1 cellular context compared by ENCODE assay signal in the genomic region with DNA sequence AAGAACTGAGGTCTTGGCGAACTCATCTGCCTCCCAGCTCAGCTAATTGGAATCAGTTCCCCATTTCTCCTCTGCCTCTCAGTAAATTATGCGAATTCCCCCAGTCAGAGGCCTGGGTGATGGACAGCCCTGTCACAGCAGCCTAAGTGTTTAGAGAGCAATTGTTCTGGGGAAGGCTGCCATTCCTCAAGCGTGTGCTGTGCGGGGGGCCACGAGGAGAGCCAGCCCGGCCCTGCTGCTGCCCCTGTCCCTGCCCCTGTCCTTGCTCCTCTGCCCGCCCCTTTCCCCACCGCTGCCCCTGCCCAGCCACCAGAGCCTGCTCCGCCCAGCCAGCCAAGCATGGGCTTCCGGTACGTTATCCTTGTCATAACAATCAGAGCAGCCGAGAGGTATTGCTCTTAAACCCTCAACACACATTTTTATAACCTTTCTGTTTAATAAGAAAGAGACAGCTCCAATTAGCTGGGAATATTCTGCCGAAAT.
TF ChIP-seq lines count a peak whose summit lies in the region.

No MANE protein-coding gene starts in this region.

TF ChIP-seq in GM23338, 12 proteins besides CTCF, POLR2A, EP300 and RAD21:
- TF ChIP-seq, protein P1, sequence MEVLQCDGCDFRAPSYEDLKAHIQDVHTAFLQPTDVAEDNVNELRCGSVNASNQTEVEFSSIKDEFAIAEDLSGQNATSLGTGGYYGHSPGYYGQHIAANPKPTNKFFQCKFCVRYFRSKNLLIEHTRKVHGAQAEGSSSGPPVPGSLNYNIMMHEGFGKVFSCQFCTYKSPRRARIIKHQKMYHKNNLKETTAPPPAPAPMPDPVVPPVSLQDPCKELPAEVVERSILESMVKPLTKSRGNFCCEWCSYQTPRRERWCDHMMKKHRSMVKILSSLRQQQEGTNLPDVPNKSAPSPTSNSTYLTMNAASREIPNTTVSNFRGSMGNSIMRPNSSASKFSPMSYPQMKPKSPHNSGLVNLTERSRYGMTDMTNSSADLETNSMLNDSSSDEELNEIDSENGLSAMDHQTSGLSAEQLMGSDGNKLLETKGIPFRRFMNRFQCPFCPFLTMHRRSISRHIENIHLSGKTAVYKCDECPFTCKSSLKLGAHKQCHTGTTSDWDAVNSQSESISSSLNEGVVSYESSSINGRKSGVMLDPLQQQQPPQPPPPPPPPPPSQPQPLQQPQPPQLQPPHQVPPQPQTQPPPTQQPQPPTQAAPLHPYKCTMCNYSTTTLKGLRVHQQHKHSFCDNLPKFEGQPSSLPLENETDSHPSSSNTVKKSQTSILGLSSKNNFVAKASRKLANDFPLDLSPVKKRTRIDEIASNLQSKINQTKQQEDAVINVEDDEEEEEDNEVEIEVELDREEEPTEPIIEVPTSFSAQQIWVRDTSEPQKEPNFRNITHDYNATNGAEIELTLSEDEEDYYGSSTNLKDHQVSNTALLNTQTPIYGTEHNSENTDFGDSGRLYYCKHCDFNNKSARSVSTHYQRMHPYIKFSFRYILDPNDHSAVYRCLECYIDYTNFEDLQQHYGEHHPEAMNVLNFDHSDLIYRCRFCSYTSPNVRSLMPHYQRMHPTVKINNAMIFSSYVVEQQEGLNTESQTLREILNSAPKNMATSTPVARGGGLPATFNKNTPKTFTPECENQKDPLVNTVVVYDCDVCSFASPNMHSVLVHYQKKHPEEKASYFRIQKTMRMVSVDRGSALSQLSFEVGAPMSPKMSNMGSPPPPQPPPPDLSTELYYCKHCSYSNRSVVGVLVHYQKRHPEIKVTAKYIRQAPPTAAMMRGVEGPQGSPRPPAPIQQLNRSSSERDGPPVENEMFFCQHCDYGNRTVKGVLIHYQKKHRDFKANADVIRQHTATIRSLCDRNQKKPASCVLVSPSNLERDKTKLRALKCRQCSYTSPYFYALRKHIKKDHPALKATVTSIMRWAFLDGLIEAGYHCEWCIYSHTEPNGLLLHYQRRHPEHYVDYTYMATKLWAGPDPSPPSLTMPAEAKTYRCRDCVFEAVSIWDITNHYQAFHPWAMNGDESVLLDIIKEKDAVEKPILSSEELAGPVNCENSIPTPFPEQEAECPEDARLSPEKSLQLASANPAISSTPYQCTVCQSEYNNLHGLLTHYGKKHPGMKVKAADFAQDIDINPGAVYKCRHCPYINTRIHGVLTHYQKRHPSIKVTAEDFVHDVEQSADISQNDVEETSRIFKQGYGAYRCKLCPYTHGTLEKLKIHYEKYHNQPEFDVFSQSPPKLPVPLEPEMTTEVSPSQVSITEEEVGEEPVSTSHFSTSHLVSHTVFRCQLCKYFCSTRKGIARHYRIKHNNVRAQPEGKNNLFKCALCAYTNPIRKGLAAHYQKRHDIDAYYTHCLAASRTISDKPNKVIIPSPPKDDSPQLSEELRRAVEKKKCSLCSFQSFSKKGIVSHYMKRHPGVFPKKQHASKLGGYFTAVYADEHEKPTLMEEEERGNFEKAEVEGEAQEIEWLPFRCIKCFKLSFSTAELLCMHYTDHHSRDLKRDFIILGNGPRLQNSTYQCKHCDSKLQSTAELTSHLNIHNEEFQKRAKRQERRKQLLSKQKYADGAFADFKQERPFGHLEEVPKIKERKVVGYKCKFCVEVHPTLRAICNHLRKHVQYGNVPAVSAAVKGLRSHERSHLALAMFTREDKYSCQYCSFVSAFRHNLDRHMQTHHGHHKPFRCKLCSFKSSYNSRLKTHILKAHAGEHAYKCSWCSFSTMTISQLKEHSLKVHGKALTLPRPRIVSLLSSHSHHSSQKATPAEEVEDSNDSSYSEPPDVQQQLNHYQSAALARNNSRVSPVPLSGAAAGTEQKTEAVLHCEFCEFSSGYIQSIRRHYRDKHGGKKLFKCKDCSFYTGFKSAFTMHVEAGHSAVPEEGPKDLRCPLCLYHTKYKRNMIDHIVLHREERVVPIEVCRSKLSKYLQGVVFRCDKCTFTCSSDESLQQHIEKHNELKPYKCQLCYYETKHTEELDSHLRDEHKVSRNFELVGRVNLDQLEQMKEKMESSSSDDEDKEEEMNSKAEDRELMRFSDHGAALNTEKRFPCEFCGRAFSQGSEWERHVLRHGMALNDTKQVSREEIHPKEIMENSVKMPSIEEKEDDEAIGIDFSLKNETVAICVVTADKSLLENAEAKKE (CRISPR knock-in tag; IDR thresholded peaks at IDR 0.05), result no peak
- TF ChIP-seq ZNF331 (CRISPR knock-in tag; IDR thresholded peaks at IDR 0.05; ENCODE audit: low read depth) (no peak), NANOG (IDR thresholded peaks at IDR 0.05; ENCODE audit: borderline replicate concordance) (no peak), ZNF114 (CRISPR knock-in tag; IDR thresholded peaks at IDR 0.05) (no peak), POLR2AphosphoS5 (IDR thresholded peaks at IDR 0.05; ENCODE audit: low read depth) (no peak), STAT1 (IDR thresholded peaks at IDR 0.05; ENCODE audit: unreplicated experiment) (no peak), CREB1 (CRISPR knock-in tag; IDR thresholded peaks at IDR 0.05; ENCODE audit: low read depth) (no peak), EZH2phosphoT487 (IDR thresholded peaks at IDR 0.05; ENCODE audit: unreplicated experiment) (no peak), REST (IDR thresholded peaks at IDR 0.05; ENCODE audit: unreplicated experiment) (no peak), EZH2 (IDR thresholded peaks at IDR 0.05; ENCODE audit: low read depth, unreplicated experiment) (no peak), JUNB (IDR thresholded peaks at IDR 0.05; ENCODE audit: unreplicated experiment) (no peak)
- TF ChIP-seq, protein P2, sequence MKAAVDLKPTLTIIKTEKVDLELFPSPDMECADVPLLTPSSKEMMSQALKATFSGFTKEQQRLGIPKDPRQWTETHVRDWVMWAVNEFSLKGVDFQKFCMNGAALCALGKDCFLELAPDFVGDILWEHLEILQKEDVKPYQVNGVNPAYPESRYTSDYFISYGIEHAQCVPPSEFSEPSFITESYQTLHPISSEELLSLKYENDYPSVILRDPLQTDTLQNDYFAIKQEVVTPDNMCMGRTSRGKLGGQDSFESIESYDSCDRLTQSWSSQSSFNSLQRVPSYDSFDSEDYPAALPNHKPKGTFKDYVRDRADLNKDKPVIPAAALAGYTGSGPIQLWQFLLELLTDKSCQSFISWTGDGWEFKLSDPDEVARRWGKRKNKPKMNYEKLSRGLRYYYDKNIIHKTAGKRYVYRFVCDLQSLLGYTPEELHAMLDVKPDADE (IDR thresholded peaks at IDR 0.05), result no peak
